In genomic region chr5:176543428-176544182, GRCh38 we compare ENCODE assay signal across 8 cellular contexts. TPM values are rescaled to one million over a fixed set of nuclear protein-coding genes. Genes with fewer than 3 reads are reported as not detected.
DNase-seq lines count a peak whose midpoint lies in the region; ATAC-seq and TF ChIP-seq lines count a peak whose summit lies in the region.

No MANE protein-coding gene starts in this region.

- no peaks in the 10 kb centered on the region for H3K27me3 ChIP-seq in ovary

- peak overlapping the region; percentile 79 for H3K4me3 ChIP-seq in ovary

- H3K27ac ChIP-seq in ovary, result peak overlapping the region; percentile 72 to 88

- no peak for TF ChIP-seq CTCF in ovary (IDR thresholded peaks at IDR 0.05)

- DNase-seq in DMS79 treated with DMSO at 0.1 percent for 48 hours (lab: John Stamatoyannopoulos, UW) (peak; percentile 43), SHP77 (lab: John Stamatoyannopoulos, UW) (peak; percentile 83 to 87), glomerular visceral epithelial cell (ENCODE audit: extremely low spot score) (peak; percentile 57), ovary (peak; percentile 68 to 87 (median 79)), epidermal melanocyte (ENCODE audit: insufficient read length, low spot score) (no peak)
- peak; percentile 77 for DNase-seq in activated naive CD4-positive, alpha-beta T cell treated with Interleukin-2 at 50 U/mL for 16 hours

- 0 to 1% (median 1%) methylated on average over 32 to 63 of the region's 63 CpGs for WGBS in ovary, 3 donors

- no peaks in the 10 kb centered on the region for H3K9me3 ChIP-seq in ovary

- peak; percentile 26 for TF ChIP-seq POLR2A in ovary (IDR thresholded peaks at IDR 0.05)

- TF ChIP-seq RAD21 in Ishikawa (IDR thresholded peaks at IDR 0.05; ENCODE audit: low read depth), result no peak

- H3K36me3 ChIP-seq in ovary, result no peaks in the 10 kb centered on the region

- intact Hi-C loops in ovary (cut with DNase I), result loop anchor here in 1 of 4 donors (5.0 to 10.0 kb wide), 2 partner anchors 96 to 129 kb away; partner anchors contain the start of genes CLTB and FAF2

- H3K4me1 ChIP-seq in ovary (ENCODE audit: insufficient read depth), result peaks cover 7% of the 10 kb centered on the region

- TF ChIP-seq EP300 in Ishikawa (IDR thresholded peaks at IDR 0.05; ENCODE audit: borderline replicate concordance) (no peak), ovary (IDR thresholded peaks at IDR 0.05) (no peak)

- ATAC-seq in GM21529 (IDR thresholded peaks at IDR 0.05; ENCODE audit: unreplicated experiment), result peak; percentile 65

TF ChIP-seq in Ishikawa, 13 proteins besides CTCF, POLR2A, EP300 and RAD21:
- TF ChIP-seq TAF1 (IDR thresholded peaks at IDR 0.05; ENCODE audit: low read depth), result 0 out of 2 replicates have a peak, but pooled peaks have one; percentile 31
- no peak for TF ChIP-seq ZBTB7A (IDR thresholded peaks at IDR 0.05; ENCODE audit: low read depth)
- TF ChIP-seq CEBPB (IDR thresholded peaks at IDR 0.05), result no peak
- TF ChIP-seq, protein P1, sequence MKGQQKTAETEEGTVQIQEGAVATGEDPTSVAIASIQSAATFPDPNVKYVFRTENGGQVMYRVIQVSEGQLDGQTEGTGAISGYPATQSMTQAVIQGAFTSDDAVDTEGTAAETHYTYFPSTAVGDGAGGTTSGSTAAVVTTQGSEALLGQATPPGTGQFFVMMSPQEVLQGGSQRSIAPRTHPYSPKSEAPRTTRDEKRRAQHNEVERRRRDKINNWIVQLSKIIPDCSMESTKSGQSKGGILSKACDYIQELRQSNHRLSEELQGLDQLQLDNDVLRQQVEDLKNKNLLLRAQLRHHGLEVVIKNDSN (IDR thresholded peaks at IDR 0.05), result no peak
- no peak for TF ChIP-seq EGR1 (IDR thresholded peaks at IDR 0.05)
- TF ChIP-seq, protein P2, sequence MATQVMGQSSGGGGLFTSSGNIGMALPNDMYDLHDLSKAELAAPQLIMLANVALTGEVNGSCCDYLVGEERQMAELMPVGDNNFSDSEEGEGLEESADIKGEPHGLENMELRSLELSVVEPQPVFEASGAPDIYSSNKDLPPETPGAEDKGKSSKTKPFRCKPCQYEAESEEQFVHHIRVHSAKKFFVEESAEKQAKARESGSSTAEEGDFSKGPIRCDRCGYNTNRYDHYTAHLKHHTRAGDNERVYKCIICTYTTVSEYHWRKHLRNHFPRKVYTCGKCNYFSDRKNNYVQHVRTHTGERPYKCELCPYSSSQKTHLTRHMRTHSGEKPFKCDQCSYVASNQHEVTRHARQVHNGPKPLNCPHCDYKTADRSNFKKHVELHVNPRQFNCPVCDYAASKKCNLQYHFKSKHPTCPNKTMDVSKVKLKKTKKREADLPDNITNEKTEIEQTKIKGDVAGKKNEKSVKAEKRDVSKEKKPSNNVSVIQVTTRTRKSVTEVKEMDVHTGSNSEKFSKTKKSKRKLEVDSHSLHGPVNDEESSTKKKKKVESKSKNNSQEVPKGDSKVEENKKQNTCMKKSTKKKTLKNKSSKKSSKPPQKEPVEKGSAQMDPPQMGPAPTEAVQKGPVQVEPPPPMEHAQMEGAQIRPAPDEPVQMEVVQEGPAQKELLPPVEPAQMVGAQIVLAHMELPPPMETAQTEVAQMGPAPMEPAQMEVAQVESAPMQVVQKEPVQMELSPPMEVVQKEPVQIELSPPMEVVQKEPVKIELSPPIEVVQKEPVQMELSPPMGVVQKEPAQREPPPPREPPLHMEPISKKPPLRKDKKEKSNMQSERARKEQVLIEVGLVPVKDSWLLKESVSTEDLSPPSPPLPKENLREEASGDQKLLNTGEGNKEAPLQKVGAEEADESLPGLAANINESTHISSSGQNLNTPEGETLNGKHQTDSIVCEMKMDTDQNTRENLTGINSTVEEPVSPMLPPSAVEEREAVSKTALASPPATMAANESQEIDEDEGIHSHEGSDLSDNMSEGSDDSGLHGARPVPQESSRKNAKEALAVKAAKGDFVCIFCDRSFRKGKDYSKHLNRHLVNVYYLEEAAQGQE (IDR thresholded peaks at IDR 0.05; ENCODE audit: low read depth), result no peak
- no peak for TF ChIP-seq CREB1 (IDR thresholded peaks at IDR 0.05; ENCODE audit: low read depth)
- TF ChIP-seq TCF12 (IDR thresholded peaks at IDR 0.05; ENCODE audit: low read depth), result 0 out of 2 replicates have a peak, but pooled peaks have one; percentile 18
- no peak for TF ChIP-seq YY1 (IDR thresholded peaks at IDR 0.05; ENCODE audit: low read depth)
- TF ChIP-seq TEAD4 (IDR thresholded peaks at IDR 0.05), result 0 out of 2 replicates have a peak, but pooled peaks have one; percentile 28
- no peak for TF ChIP-seq FOXM1 (IDR thresholded peaks at IDR 0.05; ENCODE audit: borderline replicate concordance, low read depth)
- TF ChIP-seq NFIC (IDR thresholded peaks at IDR 0.05), result no peak
- TF ChIP-seq MAX (IDR thresholded peaks at IDR 0.05), result peak; percentile 9

RNA-seq across cellular contexts. Expression of gene CDHR2, which starts 5.5 kb away (rescaled TPM):
- total RNA-seq in ovary, result 1 to 10 TPM in 1 of 7 donors, under 1 TPM in 1, not detected in 5; 0.20 to 2.0 TPM
- polyA plus RNA-seq in ovary, result under 1 TPM in 1 of 2 donors, not detected in 1; 0.10 TPM

RNA-seq across cellular contexts. Expression of gene RNF44, which starts 6.4 kb away (rescaled TPM):
- 10 to 100 TPM; 16.6 to 44.7 (median 30.8) TPM for total RNA-seq in ovary
- 10 to 100 TPM in 1 of 2 donors, 1 to 10 TPM in 1; 9.2 to 23.8 TPM for polyA plus RNA-seq in ovary
